In genomic region chr18:76494541-76495403, GRCh38 we compare ENCODE assay signal across 8 cellular contexts. TPM values are rescaled to one million over a fixed set of nuclear protein-coding genes. Genes with fewer than 3 reads are reported as not detected.
A peak's percentile ranks its signal among the peaks of the same experiment; 100 is the strongest.
DNase-seq lines count a peak whose midpoint lies in the region; ATAC-seq and TF ChIP-seq lines count a peak whose summit lies in the region.

ZNF516 (minus strand) TSS chr18:76495242; CDS start chr18:76443054, 52,188 bp downstream.

- H3K36me3 ChIP-seq in ACC112 (ENCODE audit: insufficient read depth, low read length) (no peaks in the 10 kb centered on the region), iPS-18a (ENCODE audit: control insufficient read depth, low read depth, low read length) (no peaks in the 10 kb centered on the region), gastrocnemius medialis (no peaks in the 10 kb centered on the region)

- peak within 1 kb of the TSS; percentile 86 for H2AFZ ChIP-seq in ACC112 (ENCODE audit: low read length, unreplicated experiment)

- H3K4me3 ChIP-seq in ACC112 (ENCODE audit: low read depth, low read length) = peak within 1 kb of the TSS; percentile 90
- H3K4me3 ChIP-seq in astrocyte of the spinal cord (ENCODE audit: low read depth, low read length) = peak within 1 kb of the TSS; percentile 76
- peak within 1 kb of the TSS; percentile 87 for H3K4me3 ChIP-seq in iPS-18a (ENCODE audit: low read length)
- peak within 1 kb of the TSS; percentile 85 to 100 (median 87) for H3K4me3 ChIP-seq in gastrocnemius medialis

- TF ChIP-seq CTCF in astrocyte of the spinal cord (IDR thresholded peaks at IDR 0.05; ENCODE audit: low read depth, low read length) (no peak), gastrocnemius medialis (IDR thresholded peaks at IDR 0.05 in 4 of 5, conservative IDR thresholded peaks at IDR 0.05 in 1 of 5) (no peak)

- in situ Hi-C loops in astrocyte of the spinal cord (cut with HindIII; ENCODE audit: low sequenced_read_pairs) (no loop called here), gastrocnemius medialis (cut with MboI; ENCODE audit: low sequenced_read_pairs in 4 of 4) (no loop called here)

- H3K27ac ChIP-seq in ACC112 (ENCODE audit: low read depth, low read length) (peak within 1 kb of the TSS; percentile 78), iPS-18a (ENCODE audit: low read length) (no peak within 1 kb of the TSS), gastrocnemius medialis (peak within 1 kb of the TSS; percentile 82 to 99 (median 96))

- H3K27me3 ChIP-seq in ACC112 (ENCODE audit: insufficient read depth, low read length) = no peaks in the 10 kb centered on the region
- H3K27me3 ChIP-seq in iPS-18a (ENCODE audit: control insufficient read depth, insufficient read depth, low read length) = peaks cover 60% of the 10 kb centered on the region
- H3K27me3 ChIP-seq in gastrocnemius medialis = no peaks in the 10 kb centered on the region

- H3K9ac ChIP-seq in iPS-18a (ENCODE audit: low read length) = peak within 1 kb of the TSS; percentile 70

- peaks cover 26% of the 10 kb centered on the region for H3K79me2 ChIP-seq in ACC112 (ENCODE audit: control insufficient read depth, insufficient read depth, low read length, unreplicated experiment)

- H3K4me1 ChIP-seq in ACC112 (ENCODE audit: control insufficient read depth, insufficient read depth, low read length, unreplicated experiment) (peaks cover 5% of the 10 kb centered on the region), iPS-18a (ENCODE audit: control insufficient read depth, low read depth, low read length) (peaks cover 31% of the 10 kb centered on the region), gastrocnemius medialis (peaks cover 8 to 9% of the 10 kb centered on the region in 2 donors)

- H3K9me3 ChIP-seq in iPS-18a (ENCODE audit: control insufficient read depth, low read depth, low read length) (no peaks in the 10 kb centered on the region), gastrocnemius medialis (no peaks in the 10 kb centered on the region)

- TF ChIP-seq POLR2A in gastrocnemius medialis (IDR thresholded peaks at IDR 0.05) = no peak

- ATAC-seq in GM18909 (IDR thresholded peaks at IDR 0.05; ENCODE audit: poor library complexity, unreplicated experiment) (peak; percentile 15), gastrocnemius medialis (peak; percentile 22 to 26)

- intact Hi-C loops in gastrocnemius medialis (cut with DNase I; ENCODE audit: low total_unique reads) = loop anchor here (10.0 kb wide), 3 partner anchors 570 to 1290 kb away; partner anchors contain the start of genes MBP and PTGR3

- DNase-seq in NCI-H345 (lab: John Stamatoyannopoulos, UW) (peak; percentile 62), astrocyte of the spinal cord (ENCODE audit: low read depth, low spot score) (peak; percentile 47), gastrocnemius medialis (peak in 1 of 2 donors; percentile 40), Ammon's horn (ENCODE audit: low spot score) (no peak), HuH-7 (ENCODE audit: low spot score) (no peak)

RNA-seq across cellular contexts. Expression of gene ZNF516, which starts in this region (rescaled TPM):
- 10 to 100 TPM in 3 of 4 donors, 1 to 10 TPM in 1; 8.4 to 19.3 (median 12.4) TPM for total RNA-seq in gastrocnemius medialis

Comparison
In these comparisons a context has a peak if more than half of its experiments do, and no peak if none do; other contexts are left out.
1. DNase-seq: peak in NCI-H345 (single experiment) and astrocyte of the spinal cord (single experiment); none in Ammon's horn (single experiment) and HuH-7 (single experiment).
2. Peak in every context shown above with its lines, with median percentiles within 50 percentile points of each other: H3K4me3 ChIP-seq.